In the genomic region with DNA sequence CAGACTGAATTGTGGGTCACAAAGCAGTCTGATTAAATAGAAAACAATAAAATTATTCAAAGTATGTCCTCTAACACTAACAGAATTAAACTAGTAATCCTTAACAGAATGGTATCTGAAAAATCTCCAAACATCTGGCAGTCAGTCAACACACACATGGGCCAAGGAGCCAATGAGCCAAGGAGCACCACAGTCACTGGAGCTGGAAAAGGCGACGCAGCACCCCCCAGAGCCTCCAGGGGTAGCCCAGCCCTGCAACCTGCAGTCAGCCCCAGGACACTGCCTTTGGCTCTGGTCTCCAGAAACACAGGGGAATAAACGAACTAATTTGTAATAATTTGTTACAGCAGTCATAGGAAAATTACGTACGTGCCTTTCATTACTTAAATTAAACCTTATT, we compare ENCODE assay signal across 13 cellular contexts. TPM values are rescaled to one million over a fixed set of nuclear protein-coding genes. Genes with fewer than 3 reads are reported as not detected.
DNase-seq lines count a peak whose midpoint lies in the region; TF ChIP-seq lines count a peak whose summit lies in the region.
"Had no signal": no experiment of that assay in that cellular context is flagged by ENCODE, and none has a peak within 500 bp of the region (broad histone marks: within the 10 kb centered on the region; RNA-seq: fewer than 3 reads in every experiment).

No MANE protein-coding gene starts in this region.

- TF ChIP-seq POLR2A in erythroblast (IDR thresholded peaks at IDR 0.05; ENCODE audit: low read length), result no peak

- peaks cover 31% of the 10 kb centered on the region for H3K4me1 Mint-ChIP-seq in nephron
- H3K4me1 Mint-ChIP-seq in activated CD4-positive, alpha-beta memory T cell treated with anti-CD3 and anti-CD28 coated beads, Interleukin-2, amount 10 ng/mL, durations not matched to agents 7 days and 5 days, result peaks cover 45% of the 10 kb centered on the region

- peaks cover 20% of the 10 kb centered on the region for H3K9me3 Mint-ChIP-seq in nephron
- H3K9me3 Mint-ChIP-seq in activated CD4-positive, alpha-beta memory T cell treated with anti-CD3 and anti-CD28 coated beads, Interleukin-2, amount 10 ng/mL, durations not matched to agents 7 days and 5 days, result peaks cover 13% of the 10 kb centered on the region

- H3K9ac ChIP-seq in KMS-11, result peak overlapping the region; percentile 35; the same call in 1 of the 2 replicates
- H3K9ac ChIP-seq: parathyroid adenoma had no signal

- H3K79me2 ChIP-seq in KMS-11 (ENCODE audit: insufficient read depth, low read depth), result peaks cover 93% of the 10 kb centered on the region

- H3K4me2 ChIP-seq in KMS-11, result peak overlapping the region; percentile 78
- H3K4me2 ChIP-seq: hepatocyte had no signal

- no peaks in the 10 kb centered on the region for H3K27me3 Mint-ChIP-seq in nephron (ENCODE audit: low read depth)
- no peaks in the 10 kb centered on the region for H3K27me3 Mint-ChIP-seq in activated CD4-positive, alpha-beta memory T cell treated with anti-CD3 and anti-CD28 coated beads, Interleukin-2, amount 10 ng/mL, durations not matched to agents 7 days and 5 days
- H3K27me3 Mint-ChIP-seq: activated CD4-positive, alpha-beta T cell treated with anti-CD3 and anti-CD28 coated beads, Interleukin-2, amount 10 ng/mL, durations not matched to agents 24 days and 14 days had no signal

- H3K4me3 Mint-ChIP-seq in nephron, result no peak overlapping the region
- H3K4me3 Mint-ChIP-seq in activated CD4-positive, alpha-beta memory T cell treated with anti-CD3 and anti-CD28 coated beads, Interleukin-2, amount 10 ng/mL, durations not matched to agents 7 days and 5 days, result no peak overlapping the region
- H3K4me3 Mint-ChIP-seq: activated CD4-positive, alpha-beta T cell treated with anti-CD3 and anti-CD28 coated beads, Interleukin-2, amount 10 ng/mL, durations not matched to agents 24 days and 14 days had no signal

- H4K20me1 ChIP-seq in KMS-11 (ENCODE audit: insufficient read depth), result 0 out of 2 replicates have a peak, but pooled peaks cover 14% of the 10 kb centered on the region

- H3K27ac Mint-ChIP-seq in nephron, result peak overlapping the region; percentile 15 to 60 (median 58)
- no peak overlapping the region for H3K27ac Mint-ChIP-seq in activated CD4-positive, alpha-beta memory T cell treated with anti-CD3 and anti-CD28 coated beads, Interleukin-2, amount 10 ng/mL, durations not matched to agents 7 days and 5 days
- H3K27ac Mint-ChIP-seq: activated CD4-positive, alpha-beta T cell treated with anti-CD3 and anti-CD28 coated beads, Interleukin-2, amount 10 ng/mL, durations not matched to agents 24 days and 14 days had no signal

- POLR2A ChIA-PET in activated CD4-positive, alpha-beta memory T cell treated with anti-CD3 and anti-CD28 coated beads, Interleukin-2, amount 10 ng/mL, durations not matched to agents 7 days and 5 days (lab: Charles Lee), result no interaction called here

- H3K4me3 ChIP-seq in KMS-11 (IDR thresholded peaks at IDR 0.05; ENCODE audit: insufficient read depth, low read depth, low read length), result no peak overlapping the region
- H3K4me3 ChIP-seq: hepatocyte had no signal

- H3K36me3 Mint-ChIP-seq in nephron (ENCODE audit: low read depth), result peaks cover 38% of the 10 kb centered on the region
- peaks cover 27% of the 10 kb centered on the region for H3K36me3 Mint-ChIP-seq in activated CD4-positive, alpha-beta memory T cell treated with anti-CD3 and anti-CD28 coated beads, Interleukin-2, amount 10 ng/mL, durations not matched to agents 7 days and 5 days (ENCODE audit: low read depth)

- H3K36me3 ChIP-seq in KMS-11 (ENCODE audit: insufficient read depth), result no peaks in the 10 kb centered on the region

- H3K4me1 ChIP-seq in KMS-11 (ENCODE audit: low read depth, poor library complexity, severe bottlenecking), result peaks cover 46% of the 10 kb centered on the region
- H3K4me1 ChIP-seq: parathyroid adenoma had no signal

- no peaks in the 10 kb centered on the region for H3K27me3 ChIP-seq in KMS-11 (ENCODE audit: insufficient read depth, low read depth)
- H3K27me3 ChIP-seq: hepatocyte had no signal

- DNase-seq in EH (ENCODE audit: low read depth), result peak; percentile 75
- peak; percentile 39 to 48 for DNase-seq in erythroblast (lab: John Stamatoyannopoulos, UW)
- no peak for DNase-seq in HuH-7.5 (ENCODE audit: low spot score)
- DNase-seq in NCI-H510A treated with DMSO at 0.1 percent for 48 hours (lab: John Stamatoyannopoulos, UW), result no peak
- DNase-seq in activated CD4-positive, alpha-beta memory T cell treated with anti-CD3 and anti-CD28 coated beads, Interleukin-2, amount 10 ng/mL, durations not matched to agents 7 days and 5 days, result no peak
- DNase-seq: activated CD4-positive, alpha-beta T cell treated with anti-CD3 and anti-CD28 coated beads, Interleukin-2, amount 10 ng/mL, durations not matched to agents 24 days and 14 days; activated naive CD4-positive, alpha-beta T cell treated with Interleukin-2 at 50 U/mL for 16 hours; DMS153; NCI-H2081 treated with DMSO at 0.1 percent for 48 hours had no signal

- peak overlapping the region; percentile 64; the same call in 1 of the 2 replicates for H3K27ac ChIP-seq in KMS-11
- H3K27ac ChIP-seq: hepatocyte, parathyroid adenoma had no signal

- H2AFZ ChIP-seq in KMS-11 (ENCODE audit: low read depth), result no peak overlapping the region
- H2AFZ ChIP-seq: hepatocyte, parathyroid adenoma had no signal

- TF ChIP-seq CTCF in KMS-11 (conservative IDR thresholded peaks at IDR 0.05; ENCODE audit: low read depth, low read length) (no peak), nephron (IDR thresholded peaks at IDR 0.05; ENCODE audit: unreplicated experiment in 3 of 3) (no peak)

- CTCF ChIA-PET in activated CD4-positive, alpha-beta memory T cell treated with anti-CD3 and anti-CD28 coated beads, Interleukin-2, amount 10 ng/mL, durations not matched to agents 7 days and 5 days (lab: Charles Lee), result interaction anchor here (1.0 kb wide), 1 partner anchor 30 kb away, joined by 4 read pairs; no protein-coding TSS in a partner anchor

RNA-seq across cellular contexts. Expression of gene TUBGCP3, which starts 12.3 kb away (rescaled TPM):
- total RNA-seq in activated CD4-positive, alpha-beta memory T cell treated with anti-CD3 and anti-CD28 coated beads, Interleukin-2, amount 10 ng/mL, durations not matched to agents 7 days and 5 days, result 10 to 100 TPM; 56.9 to 57.4 TPM

Comparison
In these comparisons a context has a peak if more than half of its experiments do, and no peak if none do; other contexts are left out.
1. DNase-seq: peak in EH (single experiment) and erythroblast (2 of 2); none in HuH-7.5 (single experiment), NCI-H510A treated with DMSO at 0.1 percent for 48 hours (single experiment) and activated CD4-positive, alpha-beta memory T cell treated with anti-CD3 and anti-CD28 coated beads, Interleukin-2, amount 10 ng/mL, durations not matched to agents 7 days and 5 days (single experiment).